Comparison of ENCODE assay signal across 12 cellular contexts in genomic region chr10:89122431-89123066, GRCh38.
DNase-seq lines count a peak whose midpoint lies in the region; ATAC-seq, FAIRE-seq and TF ChIP-seq lines count a peak whose summit lies in the region.
"Had no signal": no experiment of that assay in that cellular context is flagged by ENCODE, and none has a peak within 500 bp of the region (broad histone marks: within the 10 kb centered on the region; RNA-seq: fewer than 3 reads in every experiment).

No MANE protein-coding gene starts in this region.

- FAIRE-seq in H54 (lab: Jason Lieb, UNC) = peak; percentile 96
- FAIRE-seq: H1 had no signal

- no peak for DNase-seq in H54 (ENCODE audit: insufficient read length, low spot score)
- DNase-seq in OCI-M1 (lab: John Stamatoyannopoulos, UW) = peak; percentile 49
- peak in 1 of 2 donors; percentile 29 for DNase-seq in foreskin keratinocyte
- no peak for DNase-seq in sciatic nerve (ENCODE audit: low spot score)
- DNase-seq in activated naive CD4-positive, alpha-beta T cell treated with Interleukin-2 at 50 U/mL for 16 hours = no peak
- no peak for DNase-seq in GM13977 (ENCODE audit: low spot score)
- no peak for DNase-seq in NCI-H2227 (lab: John Stamatoyannopoulos, UW; ENCODE audit: unreplicated experiment)
- DNase-seq: colonic mucosa, NCI-H1092, tibial artery had no signal

- no peak for TF ChIP-seq POLR2A in H54 (IDR thresholded peaks at IDR 0.05; ENCODE audit: low read depth, low read length)

- in situ Hi-C loops in GM13977 (cut with MboI; ENCODE audit: low pct_unique_long_range_greater_than_20kb, low sequenced_read_pairs, unreplicated experiment) = no loop called here

- ATAC-seq in foreskin keratinocyte = peak; percentile 62
- ATAC-seq in sciatic nerve = peak; percentile 82
- ATAC-seq: WTC11 had no signal

- TF ChIP-seq CTCF in foreskin keratinocyte (conservative IDR thresholded peaks at IDR 0.05) (no peak), GM13977 (IDR thresholded peaks at IDR 0.05; ENCODE audit: extremely low read depth, insufficient read depth, missing control alignments) (no peak)

- peaks cover 19% of the 10 kb centered on the region for H3K4me1 ChIP-seq in foreskin keratinocyte
- H3K4me1 ChIP-seq: colonic mucosa, tibial artery had no signal

- no peak overlapping the region for H3K27ac ChIP-seq in foreskin keratinocyte
- H3K27ac ChIP-seq: colonic mucosa, tibial artery had no signal

- H3K27me3 ChIP-seq in foreskin keratinocyte = no peaks in the 10 kb centered on the region
- H3K27me3 ChIP-seq: colonic mucosa, tibial artery had no signal

- intact Hi-C loops in sciatic nerve (cut with DNase I) = no loop called here
